In the genomic region with DNA sequence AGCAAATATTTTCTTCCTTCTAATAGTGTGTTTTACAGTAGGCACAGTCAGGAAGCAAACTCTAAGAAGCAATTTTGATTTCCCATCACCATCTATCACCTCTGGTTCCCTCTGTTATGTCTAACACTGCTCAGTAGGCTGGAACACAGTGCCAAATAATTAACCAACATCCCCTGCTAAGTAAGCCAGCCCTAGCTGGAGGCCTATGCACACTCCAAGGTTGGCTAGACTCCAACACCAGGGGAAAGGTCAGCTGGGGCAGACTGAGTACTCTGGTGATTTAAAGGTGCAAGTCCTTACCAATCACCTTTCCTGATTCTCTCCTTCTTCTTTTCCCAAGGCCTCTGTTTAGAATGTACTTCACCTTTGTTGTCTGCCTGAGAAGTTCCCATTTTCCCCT, we compare ENCODE assay signal across 16 cellular contexts. TPM values are rescaled to one million over a fixed set of nuclear protein-coding genes. Genes with fewer than 3 reads are reported as not detected.
DNase-seq lines count a peak whose midpoint lies in the region; TF ChIP-seq lines count a peak whose summit lies in the region.
"Had no signal": no experiment of that assay in that cellular context is flagged by ENCODE, and none has a peak within 500 bp of the region (broad histone marks: within the 10 kb centered on the region; RNA-seq: fewer than 3 reads in every experiment).

No MANE protein-coding gene starts in this region.

- no peaks in the 10 kb centered on the region for H3K79me2 ChIP-seq in osteoblast (ENCODE audit: insufficient read depth, low read length)

- no peaks in the 10 kb centered on the region for H3K4me1 ChIP-seq in osteoblast (ENCODE audit: insufficient read depth, low read length)
- H3K4me1 ChIP-seq: Caco-2 had no signal

- no peak overlapping the region for H3K4me3 ChIP-seq in choroid plexus epithelial cell (ENCODE audit: low read depth, low read length)
- no peak overlapping the region for H3K4me3 ChIP-seq in osteoblast (ENCODE audit: insufficient read depth, low read length)
- no peak overlapping the region for H3K4me3 ChIP-seq in coronary artery
- H3K4me3 ChIP-seq: A549, cardiac muscle cell, skin epidermis had no signal

- DNase-seq in NCI-H146 (lab: John Stamatoyannopoulos, UW) (peak; percentile 10), NCI-H146 treated with DMSO at 0.1 percent for 48 hours (lab: John Stamatoyannopoulos, UW; ENCODE audit: unreplicated experiment) (no peak), NCI-H1092 (lab: John Stamatoyannopoulos, UW) (peak; percentile 23), choroid plexus epithelial cell (ENCODE audit: low read depth) (peak; percentile 12), osteoblast (ENCODE audit: insufficient read length, low spot score, missing footprints) (peak; percentile 11), posterior vena cava (ENCODE audit: low spot score) (no peak), coronary artery (ENCODE audit: low spot score) (no peak), A172 (ENCODE audit: low spot score) (no peak)
- DNase-seq: activated B cell treated with CpG ODN at 0.5 μM for 24 hours; activated CD8-positive, alpha-beta memory T cell treated with anti-CD3 and anti-CD28 coated beads, Interleukin-2, amount 50 U/mL, for 48 hours; Caco-2; HFFc6; MM.1S had no signal

- no peaks in the 10 kb centered on the region for H3K9me3 ChIP-seq in osteoblast (ENCODE audit: low read depth, low read length)
- H3K9me3 ChIP-seq: A549, Caco-2 had no signal

- H3K36me3 ChIP-seq in osteoblast (ENCODE audit: insufficient read depth, low read length): no peaks in the 10 kb centered on the region
- H3K36me3 ChIP-seq: cardiac muscle cell had no signal

- intact Hi-C loops in posterior vena cava (cut with DNase I): no loop called here

- H3K4me2 ChIP-seq in osteoblast (ENCODE audit: insufficient read depth, low read length): no peak overlapping the region
- H3K4me2 ChIP-seq: A549 had no signal

- TF ChIP-seq CTCF in choroid plexus epithelial cell (conservative IDR thresholded peaks at IDR 0.05; ENCODE audit: low read depth, low read length) (no peak), osteoblast (IDR thresholded peaks at IDR 0.05; ENCODE audit: extremely low read depth, low read depth, low read length) (no peak), coronary artery (IDR thresholded peaks at IDR 0.05) (no peak)

- H3K27ac ChIP-seq in osteoblast (ENCODE audit: low read depth, low read length) (no peak overlapping the region), coronary artery (no peak overlapping the region)
- H3K27ac ChIP-seq: A549, cardiac muscle cell, skin epidermis had no signal

- H2AFZ ChIP-seq in osteoblast (ENCODE audit: low read length): no peak overlapping the region

- H4K20me1 ChIP-seq in osteoblast (ENCODE audit: insufficient read depth, low read length): no peaks in the 10 kb centered on the region

- no peaks in the 10 kb centered on the region for H3K27me3 ChIP-seq in osteoblast (ENCODE audit: insufficient read depth, low read length)

RNA-seq across cellular contexts. Expression of a gene that starts 46.5 kb away (rescaled TPM):
- total RNA-seq in osteoblast (0.72 and 1.2 TPM in 2 replicates), posterior vena cava (1 to 10 TPM; 2.7 to 5.8 TPM)
- total RNA-seq in A172 (2014; rRNA removed; shearing (Covaris generic)): not detected in 2 replicates
- total RNA-seq: HFFc6 had no signal

Comparison
In these comparisons a context has a peak if more than half of its experiments do, and no peak if none do; other contexts are left out.
1. DNase-seq: peak in NCI-H146 (single experiment), NCI-H1092 (single experiment), choroid plexus epithelial cell (single experiment) and osteoblast (single experiment); none in NCI-H146 treated with DMSO at 0.1 percent for 48 hours (single experiment), posterior vena cava (single experiment), coronary artery (single experiment) and A172 (single experiment).